ENCODE assay signal across 20 cellular contexts in the genomic region with DNA sequence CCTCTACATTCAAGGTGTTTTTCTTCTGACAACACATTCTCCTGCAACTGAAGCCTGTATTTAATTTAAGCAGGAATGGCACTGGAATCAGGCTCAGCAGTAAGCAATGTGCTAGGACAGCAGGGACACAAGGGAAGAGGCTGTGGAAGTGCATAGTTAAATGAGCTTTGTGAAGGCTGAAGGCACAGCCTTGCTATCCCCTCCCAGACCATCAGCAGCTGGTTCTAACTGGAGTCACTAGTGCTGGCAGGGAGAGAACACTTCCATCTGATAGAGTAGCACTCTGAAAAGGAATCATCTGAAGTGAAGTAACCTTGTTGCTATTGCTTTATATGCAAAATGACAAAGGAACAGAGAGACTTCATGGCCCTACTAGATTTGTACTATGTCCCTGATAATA. TPM values are rescaled to one million over a fixed set of nuclear protein-coding genes. Genes with fewer than 3 reads are reported as not detected.
DNase-seq lines count a peak whose midpoint lies in the region; ATAC-seq, FAIRE-seq and TF ChIP-seq lines count a peak whose summit lies in the region.
"Had no signal": no experiment of that assay in that cellular context is flagged by ENCODE, and none has a peak within 500 bp of the region (broad histone marks: within the 10 kb centered on the region; RNA-seq: fewer than 3 reads in every experiment).

No MANE protein-coding gene starts in this region.

- no peak overlapping the region for H3K4me3 Mint-ChIP-seq in stimulated activated effector memory CD8-positive, alpha-beta T cell treated with anti-CD3 and anti-CD28 coated beads, Interleukin-12 subunit alpha, Interleukin-12 subunit beta, amount 100 ng/mL, for 72 hours
- H3K4me3 Mint-ChIP-seq: CD4-positive, CD25-positive, alpha-beta regulatory T cell had no signal

- H3K27ac Mint-ChIP-seq in stimulated activated effector memory CD8-positive, alpha-beta T cell treated with anti-CD3 and anti-CD28 coated beads, Interleukin-12 subunit alpha, Interleukin-12 subunit beta, amount 100 ng/mL, for 72 hours: peak overlapping the region; percentile 50

- H3K27ac ChIP-seq in mesodermal cell (ENCODE audit: low read depth, low read length, severe bottlenecking): peak overlapping the region; percentile 4
- H3K27ac ChIP-seq: A549, RWPE1, SJCRH30 had no signal

- peaks cover 93% of the 10 kb centered on the region for H3K36me3 Mint-ChIP-seq in stimulated activated effector memory CD8-positive, alpha-beta T cell treated with anti-CD3 and anti-CD28 coated beads, Interleukin-12 subunit alpha, Interleukin-12 subunit beta, amount 100 ng/mL, for 72 hours

- no peaks in the 10 kb centered on the region for H3K9me3 ChIP-seq in mesodermal cell (ENCODE audit: control insufficient read depth, low read length)
- H3K9me3 ChIP-seq: A549, SJCRH30 had no signal

- H3K27me3 ChIP-seq in bronchial epithelial cell (ENCODE audit: control insufficient read depth, insufficient read depth, low read length): no peaks in the 10 kb centered on the region
- H3K27me3 ChIP-seq: SJCRH30 had no signal

- TF ChIP-seq CTCF in bronchial epithelial cell (IDR thresholded peaks at IDR 0.05; ENCODE audit: insufficient read depth, low read length, severe bottlenecking): no peak

- DNase-seq in Right ventricle myocardium superior: no peak
- DNase-seq in left cardiac atrium: no peak
- DNase-seq in bronchial epithelial cell (ENCODE audit: low read depth): no peak
- DNase-seq in stimulated activated effector memory CD8-positive, alpha-beta T cell treated with anti-CD3 and anti-CD28 coated beads, Interleukin-12 subunit alpha, Interleukin-12 subunit beta, amount 100 ng/mL, for 72 hours (ENCODE audit: low spot score in 2 of 2): no peak
- DNase-seq in NCI-H1417 treated with DMSO at 0.1 percent for 48 hours (lab: John Stamatoyannopoulos, UW): no peak
- no peak for DNase-seq in stimulated activated CD8-positive, alpha-beta memory T cell treated with anti-CD3 and anti-CD28 coated beads, Interleukin-4, amount 100 ng/mL, for 48 hours
- no peak for DNase-seq in ACHN
- DNase-seq: CD4-positive, CD25-positive, alpha-beta regulatory T cell; DMS79 treated with DMSO at 0.1 percent for 48 hours; H7; Kasumi-1; NCI-H1417; NCI-H187; NCI-H69; SJCRH30 had no signal

- H3K36me3 ChIP-seq in bronchial epithelial cell (ENCODE audit: control insufficient read depth, insufficient read depth, low read length) (peaks cover 7% of the 10 kb centered on the region), mesodermal cell (ENCODE audit: control insufficient read depth, insufficient read depth, low read length) (peaks cover 84% of the 10 kb centered on the region)

- intact Hi-C loops in Right ventricle myocardium superior (cut with DNase I) (no loop called here), left cardiac atrium (cut with DNase I) (no loop called here)

- no peaks in the 10 kb centered on the region for H3K4me1 Mint-ChIP-seq in stimulated activated effector memory CD8-positive, alpha-beta T cell treated with anti-CD3 and anti-CD28 coated beads, Interleukin-12 subunit alpha, Interleukin-12 subunit beta, amount 100 ng/mL, for 72 hours

- peak; percentile 47 for FAIRE-seq in bronchial epithelial cell (lab: Jason Lieb, UNC)
- FAIRE-seq: A549 had no signal

- ATAC-seq in Right ventricle myocardium superior (ENCODE audit: poor library complexity) (peak; percentile 29), left cardiac atrium (no peak)
- ATAC-seq in stimulated activated effector memory CD8-positive, alpha-beta T cell treated with anti-CD3 and anti-CD28 coated beads, Interleukin-12 subunit alpha, Interleukin-12 subunit beta, amount 100 ng/mL, for 72 hours: no peak
- ATAC-seq: A549 had no signal

- H3K9me3 Mint-ChIP-seq in stimulated activated effector memory CD8-positive, alpha-beta T cell treated with anti-CD3 and anti-CD28 coated beads, Interleukin-12 subunit alpha, Interleukin-12 subunit beta, amount 100 ng/mL, for 72 hours: no peaks in the 10 kb centered on the region
- H3K9me3 Mint-ChIP-seq: CD4-positive, CD25-positive, alpha-beta regulatory T cell had no signal

- H3K4me1 ChIP-seq in mesodermal cell (ENCODE audit: control insufficient read depth, insufficient read depth, low read length, poor library complexity, severe bottlenecking): peaks cover 5% of the 10 kb centered on the region
- H3K4me1 ChIP-seq: SJCRH30 had no signal

- in situ Hi-C loops in ACHN (cut with HindIII; ENCODE audit: low pct_ligation_motif_present, low pct_unique_long_range_greater_than_20kb, low sequenced_read_pairs): no loop called here

- H3K4me3 ChIP-seq in bronchial epithelial cell (ENCODE audit: low read depth, low read length) (no peak overlapping the region), mesodermal cell (ENCODE audit: extremely low read depth, insufficient read depth, low read length, poor library complexity, severe bottlenecking) (no peak overlapping the region)
- H3K4me3 ChIP-seq: A549, SJCRH30 had no signal

RNA-seq across cellular contexts. Expression of gene UQCC5, which starts 14.7 kb away (rescaled TPM):
- total RNA-seq in Right ventricle myocardium superior (71.2 TPM), left cardiac atrium (10 to 100 TPM; 52.9 to 70.4 TPM), bronchial epithelial cell (0.79 and 5.6 TPM in 2 replicates)
- 40.7 TPM for polyA plus RNA-seq in mesodermal cell (2013, experiment 1 of 2)
- 32.5 TPM for polyA plus RNA-seq in mesodermal cell (2013, experiment 2 of 2)

RNA-seq across cellular contexts. Expression of gene NT5DC2, which starts 17.5 kb away (rescaled TPM):
- 84.1 TPM for total RNA-seq in Right ventricle myocardium superior
- 100 to 1,000 TPM; 114 to 141 TPM for total RNA-seq in left cardiac atrium
- total RNA-seq in bronchial epithelial cell: 29.7 and 35.5 TPM in 2 replicates
- polyA plus RNA-seq in mesodermal cell (2013, experiment 1 of 2): 292 TPM
- 250 TPM for polyA plus RNA-seq in mesodermal cell (2013, experiment 2 of 2)

RNA-seq across cellular contexts. Expression of gene STAB1, which starts 56.0 kb away (rescaled TPM):
- 74.7 TPM for total RNA-seq in Right ventricle myocardium superior
- 100 to 1,000 TPM; 169 to 195 TPM for total RNA-seq in left cardiac atrium
- total RNA-seq in bronchial epithelial cell: under 0.01 and 0.13 TPM in 2 replicates
- polyA plus RNA-seq in mesodermal cell (2013, experiment 1 of 2): 14.5 TPM
- polyA plus RNA-seq in mesodermal cell (2013, experiment 2 of 2): 8.7 TPM
- total RNA-seq: MCF 10A, NCI-H460, SJCRH30 had no signal
- polyA plus RNA-seq: A549; CD4-positive, CD25-positive, alpha-beta regulatory T cell had no signal

Comparison
In these comparisons a context has a peak if more than half of its experiments do, and no peak if none do; other contexts are left out.
1. RNA of gene STAB1, which starts 56.0 kb away (total RNA-seq): 169 to 195 TPM in left cardiac atrium and 74.7 TPM in Right ventricle myocardium superior (single experiment); under 0.01 to 0.13 TPM in bronchial epithelial cell; every median in the first group is over 10 times any median in the second.